19 cellular contexts compared by ENCODE assay signal in the genomic region with DNA sequence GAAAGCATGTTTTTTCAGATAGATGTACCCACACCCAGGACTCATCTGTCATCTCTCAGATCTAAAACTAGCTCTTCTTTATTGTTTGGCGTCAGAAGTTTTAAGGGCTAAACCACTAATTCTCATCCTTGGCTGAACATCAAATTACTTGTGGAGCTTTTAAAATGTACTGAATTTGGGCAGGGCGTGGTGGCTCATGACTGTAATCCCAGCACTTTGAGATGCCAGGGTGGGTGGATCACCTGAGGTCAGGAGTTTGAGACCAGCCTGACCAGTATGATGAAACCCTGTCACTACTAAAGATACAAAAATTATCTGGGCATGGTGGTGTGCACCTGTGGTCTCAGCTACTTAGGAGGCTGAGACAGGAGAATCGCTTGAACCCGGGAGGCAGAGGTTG.
"Had no signal": no experiment of that assay in that cellular context is flagged by ENCODE, and none has a peak within 500 bp of the region (broad histone marks: within the 10 kb centered on the region; RNA-seq: fewer than 3 reads in every experiment).

No MANE protein-coding gene starts in this region.

- H3K4me3 Mint-ChIP-seq: activated naive CD4-positive, alpha-beta T cell treated with anti-CD3 and anti-CD28 coated beads for 36 hours; activated naive CD8-positive, alpha-beta T cell treated with anti-CD3 and anti-CD28 coated beads, Interleukin-2, amount 50 U/mL, for 24 hours; activated T-cell treated with anti-CD3 and anti-CD28 coated beads, Interleukin-2, amount 50 U/mL, for 4 hours; nephron had no signal

- ATAC-seq: activated naive CD8-positive, alpha-beta T cell treated with anti-CD3 and anti-CD28 coated beads, Interleukin-2, amount 50 U/mL, for 24 hours; activated T-cell treated with anti-CD3 and anti-CD28 coated beads, Interleukin-2, amount 50 U/mL, for 4 hours; left lung; right cardiac atrium; stimulated activated effector memory CD8-positive, alpha-beta T cell treated with anti-CD3 and anti-CD28 coated beads, Interleukin-12 subunit alpha, Interleukin-12 subunit beta, amount 100 ng/mL, for 72 hours had no signal

- H3K9me3 Mint-ChIP-seq: activated naive CD4-positive, alpha-beta T cell treated with anti-CD3 and anti-CD28 coated beads for 36 hours; activated naive CD8-positive, alpha-beta T cell treated with anti-CD3 and anti-CD28 coated beads, Interleukin-2, amount 50 U/mL, for 24 hours; activated T-cell treated with anti-CD3 and anti-CD28 coated beads, Interleukin-2, amount 50 U/mL, for 4 hours had no signal

- H3K27ac Mint-ChIP-seq: activated naive CD4-positive, alpha-beta T cell treated with anti-CD3 and anti-CD28 coated beads for 36 hours; activated naive CD8-positive, alpha-beta T cell treated with anti-CD3 and anti-CD28 coated beads, Interleukin-2, amount 50 U/mL, for 24 hours; nephron; stimulated activated effector memory CD8-positive, alpha-beta T cell treated with anti-CD3 and anti-CD28 coated beads, Interleukin-12 subunit alpha, Interleukin-12 subunit beta, amount 100 ng/mL, for 72 hours had no signal

- H3K27me3 Mint-ChIP-seq: activated naive CD8-positive, alpha-beta T cell treated with anti-CD3 and anti-CD28 coated beads, Interleukin-2, amount 50 U/mL, for 24 hours had no signal

- H3K4me1 Mint-ChIP-seq: nephron had no signal

- DNase-seq: activated CD4-positive, alpha-beta T cell treated with anti-CD3 and anti-CD28 coated beads, Interleukin-2, amount 50 U/mL, for 4 hours; activated CD8-positive, alpha-beta memory T cell treated with anti-CD3 and anti-CD28 coated beads for 24 hours; activated CD8-positive, alpha-beta memory T cell treated with anti-CD3 and anti-CD28 coated beads, Interleukin-2, amount 50 U/mL, for 4 hours; activated effector memory CD4-positive, alpha-beta T cell treated with Interleukin-2 at 50 U/mL for 16 hours; activated naive CD4-positive, alpha-beta T cell treated with anti-CD3 and anti-CD28 coated beads for 36 hours; activated naive CD8-positive, alpha-beta T cell treated with anti-CD3 and anti-CD28 coated beads, Interleukin-2, amount 50 U/mL, for 24 hours; activated T-cell treated with anti-CD3 and anti-CD28 coated beads, Interleukin-2, amount 50 U/mL, for 4 hours; dermis blood vessel endothelial cell; effector CD8-positive, alpha-beta T cell; glutamatergic neuron; kidney glomerular epithelial cell; left lung; right cardiac atrium; stimulated activated CD4-positive, alpha-beta T cell treated with anti-CD3 and anti-CD28 coated beads, Interleukin-2, amount 100 ng/mL, for 24 hours; T-helper 1 cell; T-helper 9 cell; testis had no signal
